Comparison of ENCODE assay signal across 13 cellular contexts in genomic region chr1:230090194-230090711, GRCh38. TPM values are rescaled to one million over a fixed set of nuclear protein-coding genes. Genes with fewer than 3 reads are reported as not detected.
A peak's percentile ranks its signal among the peaks of the same experiment; 100 is the strongest.
DNase-seq lines count a peak whose midpoint lies in the region; ATAC-seq and TF ChIP-seq lines count a peak whose summit lies in the region.
"Had no signal": no experiment of that assay in that cellular context is flagged by ENCODE, and none has a peak within 500 bp of the region (broad histone marks: within the 10 kb centered on the region; RNA-seq: fewer than 3 reads in every experiment).

No MANE protein-coding gene starts in this region.

- peak; percentile 85 for DNase-seq in EL
- peak; percentile 64 to 94 for DNase-seq in SJSA1 (ENCODE audit: low read depth in 1 of 2, low spot score in 2 of 2)
- DNase-seq in fibroblast of lung (ENCODE audit: low read depth in 2 of 2), result peak; percentile 83 to 91
- no peak for DNase-seq in psoas muscle
- no peak for DNase-seq in cerebellum (ENCODE audit: low spot score)
- no peak for DNase-seq in DMS79 treated with DMSO at 0.1 percent for 48 hours (lab: John Stamatoyannopoulos, UW)
- DNase-seq in NCI-H187 treated with DMSO at 0.1 percent for 48 hours (lab: John Stamatoyannopoulos, UW), result no peak
- DNase-seq: activated T-cell treated with anti-CD3 and anti-CD28 coated beads, Interleukin-2, amount 50 U/mL, for 1 hour; CD8-positive, alpha-beta T cell; KBM-7 had no signal

- H3K27ac ChIP-seq in SJSA1, result peak overlapping the region; percentile 87
- H3K27ac ChIP-seq in fibroblast of lung (ENCODE audit: insufficient read depth, low read length), result peak overlapping the region; percentile 72
- no peak overlapping the region for H3K27ac ChIP-seq in psoas muscle
- H3K27ac ChIP-seq: neural progenitor cell had no signal

- H2AFZ ChIP-seq in fibroblast of lung (ENCODE audit: low read length), result no peak overlapping the region
- H2AFZ ChIP-seq: GM23338, neural progenitor cell had no signal

- ATAC-seq in psoas muscle (peak in 3 of 4 donors; percentile 8 to 59 (median 46)), HG03025 (IDR thresholded peaks at IDR 0.05; ENCODE audit: low FRiP score, unreplicated experiment) (no peak)
- ATAC-seq: CD8-positive, alpha-beta T cell; GM23338 had no signal

- TF ChIP-seq CTCF in fibroblast of lung (conservative IDR thresholded peaks at IDR 0.05 in 1 of 2, IDR thresholded peaks at IDR 0.05 in 1 of 2; ENCODE audit: low read depth in 1 of 2, low read length in 2 of 2), result no peak
- no peak for TF ChIP-seq CTCF in psoas muscle (IDR thresholded peaks at IDR 0.05)

- intact Hi-C loops in psoas muscle (cut with DNase I), result no loop called here

- H3K36me3 ChIP-seq in SJSA1 (peaks cover 23% of the 10 kb centered on the region), fibroblast of lung (ENCODE audit: control insufficient read depth, insufficient read depth, low read length) (no peaks in the 10 kb centered on the region), psoas muscle (ENCODE audit: insufficient read depth in 1 of 2, low read depth in 1 of 2) (peaks cover 0 to 6% of the 10 kb centered on the region in 2 donors)
- H3K36me3 ChIP-seq: neural progenitor cell had no signal

- no peaks in the 10 kb centered on the region for H3K27me3 ChIP-seq in SJSA1 (replicated peaks)
- no peaks in the 10 kb centered on the region for H3K27me3 ChIP-seq in fibroblast of lung (ENCODE audit: control insufficient read depth, insufficient read depth, low read length)
- H3K27me3 ChIP-seq in psoas muscle (ENCODE audit: insufficient read depth in 3 of 3, low read length in 2 of 3), result no peaks in the 10 kb centered on the region
- H3K27me3 ChIP-seq: neural progenitor cell had no signal

- no peak overlapping the region for H3K4me3 ChIP-seq in SJSA1
- peak overlapping the region in 1 of 4 experiments; percentile 17 for H3K4me3 ChIP-seq in fibroblast of lung (replicated peaks in 1 of 4; ENCODE audit: control extremely low read depth in 1 of 4, insufficient read depth in 1 of 4, low read depth in 3 of 4, low read length in 4 of 4)
- no peak overlapping the region for H3K4me3 ChIP-seq in psoas muscle
- H3K4me3 ChIP-seq: GM23338, neural progenitor cell had no signal

- H3K4me1 ChIP-seq in SJSA1 (replicated peaks) (peaks cover 55% of the 10 kb centered on the region), fibroblast of lung (ENCODE audit: control insufficient read depth, extremely low read depth, insufficient read depth, low read length) (peaks cover 31% of the 10 kb centered on the region), psoas muscle (peaks cover 64% of the 10 kb centered on the region)

- H3K9me3 ChIP-seq in SJSA1 (replicated peaks), result no peaks in the 10 kb centered on the region
- no peaks in the 10 kb centered on the region for H3K9me3 ChIP-seq in fibroblast of lung (ENCODE audit: control insufficient read depth, insufficient read depth, low read depth, low read length)
- no peaks in the 10 kb centered on the region for H3K9me3 ChIP-seq in psoas muscle

- 40 to 71% (median 49%) methylated on average over 6 of the region's 6 CpGs for WGBS in psoas muscle, 3 donors

- peak overlapping the region; percentile 18 for H3K4me2 ChIP-seq in fibroblast of lung (ENCODE audit: extremely low read depth, insufficient read depth, low read length)
- H3K4me2 ChIP-seq: GM23338, neural progenitor cell had no signal

- no peak overlapping the region for H3K9ac ChIP-seq in fibroblast of lung (ENCODE audit: insufficient read depth, low read length)
- H3K9ac ChIP-seq: neural progenitor cell had no signal

- peaks cover 76% of the 10 kb centered on the region for H3K79me2 ChIP-seq in fibroblast of lung (ENCODE audit: control insufficient read depth, insufficient read depth, low read length)

- H4K20me1 ChIP-seq in fibroblast of lung (ENCODE audit: control insufficient read depth, extremely low read depth, insufficient read depth, low read length), result no peaks in the 10 kb centered on the region

RNA-seq across cellular contexts. Expression of gene GALNT2, which starts 23.2 kb away (rescaled TPM):
- total RNA-seq in SJSA1 (2014; rRNA removed; shearing (Covaris generic)), result 54.6 and 62.5 TPM in 2 replicates
- total RNA-seq in fibroblast of lung, result 61.6 and 106 TPM in 2 replicates
- 111 and 115 TPM in 2 replicates for polyA plus RNA-seq in fibroblast of lung
- 124 and 130 TPM in 2 replicates for polyA plus RNA-seq in fibroblast of lung (2012)
- polyA minus RNA-seq in fibroblast of lung (ENCODE audit: low replicate concordance), result 76.1 and 79.5 TPM in 2 replicates
- total RNA-seq in psoas muscle, result 10 to 100 TPM; 49.4 to 88.7 (median 79.6) TPM
- polyA plus RNA-seq in psoas muscle, result 10 to 100 TPM; 43.7 to 77.0 (median 63.8) TPM
- 42.6 TPM for total RNA-seq in cerebellum

Comparison
In these comparisons a context has a peak if more than half of its experiments do, and no peak if none do; other contexts are left out.
1. DNase-seq: peak in EL (single experiment), SJSA1 (2 of 2) and fibroblast of lung (2 of 2); none in psoas muscle (0 of 2), cerebellum (single experiment), DMS79 treated with DMSO at 0.1 percent for 48 hours (single experiment) and NCI-H187 treated with DMSO at 0.1 percent for 48 hours (single experiment).